ENCODE assay signal across 9 cellular contexts in genomic region chr6:15308445-15309213, GRCh38.
A peak's percentile ranks its signal among the peaks of the same experiment; 100 is the strongest.
DNase-seq lines count a peak whose midpoint lies in the region; ATAC-seq and TF ChIP-seq lines count a peak whose summit lies in the region.
"Had no signal": no experiment of that assay in that cellular context is flagged by ENCODE, and none has a peak within 500 bp of the region (broad histone marks: within the 10 kb centered on the region; RNA-seq: fewer than 3 reads in every experiment).

No MANE protein-coding gene starts in this region.

- CTCF ChIA-PET in CD8-positive, alpha-beta T cell (lab: Charles Lee): interaction anchor here (1.9 kb wide), 1 partner anchor 19 kb away, joined by 4 read pairs; no protein-coding TSS in a partner anchor

- no peak overlapping the region for H2AFZ ChIP-seq in GM23338

- H3K36me3 ChIP-seq in BLaER1: no peaks in the 10 kb centered on the region; the same call in 1 of the 2 replicates
- H3K36me3 ChIP-seq in GM23338 (ENCODE audit: insufficient read depth): no peaks in the 10 kb centered on the region
- no peaks in the 10 kb centered on the region for H3K36me3 ChIP-seq in right lobe of liver
- no peaks in the 10 kb centered on the region for H3K36me3 ChIP-seq in left ventricle myocardium inferior
- H3K36me3 ChIP-seq in CD8-positive, alpha-beta T cell (ENCODE audit: insufficient read depth, low read length): no peaks in the 10 kb centered on the region

- 52% methylated on average over 5 of the region's 5 CpGs for WGBS in right lobe of liver (ENCODE audit: insufficient coverage, low coverage, low lambda C conversion rate, missing lambda C conversion rate)

- peaks cover 100% of the 10 kb centered on the region for H4K20me1 ChIP-seq in BLaER1
- H4K20me1 ChIP-seq in GM23338 (replicated peaks; ENCODE audit: insufficient read depth): peaks cover 97% of the 10 kb centered on the region

- H3K9me2 ChIP-seq in GM23338 (ENCODE audit: insufficient read depth): no peaks in the 10 kb centered on the region

- TF ChIP-seq CTCF in GM23338 (conservative IDR thresholded peaks at IDR 0.05; ENCODE audit: low read depth in 2 of 2) (no peak), right lobe of liver (IDR thresholded peaks at IDR 0.05) (no peak), left ventricle myocardium inferior (IDR thresholded peaks at IDR 0.05; ENCODE audit: borderline replicate concordance) (no peak)
- TF ChIP-seq CTCF in CD8-positive, alpha-beta T cell (IDR thresholded peaks at IDR 0.05): no peak

- H3K4me1 ChIP-seq in BLaER1 (peaks cover 98% of the 10 kb centered on the region), GM23338 (ENCODE audit: insufficient read depth) (peaks cover 97% of the 10 kb centered on the region), right lobe of liver (peaks cover 0 to 16% (median 4%) of the 10 kb centered on the region in 4 donors), left ventricle myocardium inferior (peaks cover 95% of the 10 kb centered on the region)
- peaks cover 63% of the 10 kb centered on the region for H3K4me1 ChIP-seq in CD8-positive, alpha-beta T cell (ENCODE audit: insufficient read depth, low read length)

- H3K4me1 Mint-ChIP-seq in GM23338: peaks cover 83% of the 10 kb centered on the region
- H3K4me1 Mint-ChIP-seq in T-helper 17 cell: peaks cover 60% of the 10 kb centered on the region
- peaks cover 73% of the 10 kb centered on the region for H3K4me1 Mint-ChIP-seq in CD8-positive, alpha-beta T cell (ENCODE audit: low read depth)

- H3K9ac ChIP-seq in BLaER1: no peak overlapping the region

- H3K27ac Mint-ChIP-seq in GM23338 (no peak overlapping the region; the same call in 1 of the 2 replicates), T-helper 17 cell (peak overlapping the region; percentile 66)
- no peak overlapping the region for H3K27ac Mint-ChIP-seq in CD8-positive, alpha-beta T cell
- H3K27ac Mint-ChIP-seq: endodermal cell had no signal

- no peak overlapping the region for H3K4me3 ChIP-seq in BLaER1
- no peak overlapping the region for H3K4me3 ChIP-seq in GM23338
- no peak overlapping the region for H3K4me3 ChIP-seq in right lobe of liver
- H3K4me3 ChIP-seq in left ventricle myocardium inferior: no peak overlapping the region
- no peak overlapping the region for H3K4me3 ChIP-seq in CD8-positive, alpha-beta T cell (ENCODE audit: low read depth, low read length)

- H3K36me3 Mint-ChIP-seq in GM23338 (ENCODE audit: low read depth) (peaks cover 4% of the 10 kb centered on the region; the same call in 2 of the 3 replicates), T-helper 17 cell (ENCODE audit: low read depth) (peaks cover 3% of the 10 kb centered on the region)
- H3K36me3 Mint-ChIP-seq in CD8-positive, alpha-beta T cell: no peaks in the 10 kb centered on the region

- H3K27ac ChIP-seq in BLaER1 (peak overlapping the region; percentile 49), GM23338 (ENCODE audit: low read depth) (no peak overlapping the region), right lobe of liver (no peak overlapping the region), left ventricle myocardium inferior (replicated peaks) (no peak overlapping the region)
- H3K27ac ChIP-seq in CD8-positive, alpha-beta T cell (ENCODE audit: low read depth, low read length): no peak overlapping the region

- intact Hi-C loops in right lobe of liver (cut with DNase I): no loop called here
- intact Hi-C loops in left ventricle myocardium inferior (cut with micrococcal nuclease): no loop called here
- intact Hi-C loops in CD8-positive, alpha-beta T cell (cut with DNase I, micrococcal nuclease): loop anchor here in 1 of 2 experiments (5.0 kb wide), 1 partner anchor 41 kb away; no protein-coding TSS in a partner anchor

- H3K4me2 ChIP-seq in BLaER1 (peak overlapping the region; percentile 72), GM23338 (peak overlapping the region; percentile 48; the same call in 1 of the 2 replicates)

- ATAC-seq in GM23338: no peak
- ATAC-seq in T-helper 17 cell: no peak
- ATAC-seq in right lobe of liver: peak; percentile 60 to 71 (median 69)
- ATAC-seq in GM21526 (IDR thresholded peaks at IDR 0.05; ENCODE audit: low FRiP score, unreplicated experiment): no peak
- ATAC-seq in CD8-positive, alpha-beta T cell: no peak

- no peak for TF ChIP-seq POLR2A in right lobe of liver (IDR thresholded peaks at IDR 0.05)

- peaks cover 37% of the 10 kb centered on the region for H3F3A ChIP-seq in GM23338 (replicated peaks; ENCODE audit: low read depth)

- peaks cover 100% of the 10 kb centered on the region for H3K79me2 ChIP-seq in GM23338 (replicated peaks; ENCODE audit: insufficient read depth)

- POLR2A ChIA-PET in CD8-positive, alpha-beta T cell (lab: Charles Lee): no interaction called here

- H3K27me3 Mint-ChIP-seq in GM23338 (ENCODE audit: insufficient read depth, low read depth, poor library complexity): peaks cover 30% of the 10 kb centered on the region
- no peaks in the 10 kb centered on the region for H3K27me3 Mint-ChIP-seq in T-helper 17 cell
- no peaks in the 10 kb centered on the region for H3K27me3 Mint-ChIP-seq in CD8-positive, alpha-beta T cell (ENCODE audit: low read depth)

- no peaks in the 10 kb centered on the region for H3K27me3 ChIP-seq in BLaER1
- H3K27me3 ChIP-seq in GM23338 (ENCODE audit: insufficient read depth): no peaks in the 10 kb centered on the region
- no peaks in the 10 kb centered on the region for H3K27me3 ChIP-seq in right lobe of liver
- no peaks in the 10 kb centered on the region for H3K27me3 ChIP-seq in left ventricle myocardium inferior (ENCODE audit: low read depth)
- no peaks in the 10 kb centered on the region for H3K27me3 ChIP-seq in CD8-positive, alpha-beta T cell (ENCODE audit: insufficient read depth, low read length)

- H3K4me3 Mint-ChIP-seq in GM23338 (no peak overlapping the region; the same call in 2 of the 3 replicates), T-helper 17 cell (peak overlapping the region; percentile 15)
- H3K4me3 Mint-ChIP-seq in CD8-positive, alpha-beta T cell: no peak overlapping the region
- H3K4me3 Mint-ChIP-seq: endodermal cell had no signal

- H3K9me3 Mint-ChIP-seq in GM23338: no peaks in the 10 kb centered on the region
- H3K9me3 Mint-ChIP-seq in CD8-positive, alpha-beta T cell: no peaks in the 10 kb centered on the region
- H3K9me3 Mint-ChIP-seq: endodermal cell had no signal

- H3K9me3 ChIP-seq in BLaER1 (no peaks in the 10 kb centered on the region), T-helper 17 cell (ENCODE audit: control insufficient read depth, low read length, poor library complexity, severe bottlenecking) (no peaks in the 10 kb centered on the region), right lobe of liver (no peaks in the 10 kb centered on the region), left ventricle myocardium inferior (replicated peaks) (no peaks in the 10 kb centered on the region)
- H3K9me3 ChIP-seq in CD8-positive, alpha-beta T cell (ENCODE audit: low read length): no peaks in the 10 kb centered on the region

- no peak for DNase-seq in GM23338 (ENCODE audit: low spot score)
- no peak for DNase-seq in T-helper 17 cell
- DNase-seq in right lobe of liver: no peak
- DNase-seq in left ventricle myocardium inferior: no peak
- DNase-seq in CD8-positive, alpha-beta T cell: no peak
- DNase-seq in NAMALWA (ENCODE audit: low spot score): no peak

TF ChIP-seq in GM23338, 12 proteins besides CTCF, POLR2A, EP300 and RAD21 (continues in another document):
- no peak for TF ChIP-seq NANOG (IDR thresholded peaks at IDR 0.05; ENCODE audit: borderline replicate concordance)
- no peak for TF ChIP-seq JUNB (IDR thresholded peaks at IDR 0.05; ENCODE audit: unreplicated experiment)
- TF ChIP-seq REST (IDR thresholded peaks at IDR 0.05; ENCODE audit: unreplicated experiment): no peak
- TF ChIP-seq ETS1 (IDR thresholded peaks at IDR 0.05): no peak
- TF ChIP-seq POLR2AphosphoS5 (IDR thresholded peaks at IDR 0.05; ENCODE audit: low read depth): no peak
- TF ChIP-seq ZNF114 (CRISPR knock-in tag; IDR thresholded peaks at IDR 0.05): no peak
- no peak for TF ChIP-seq CREB1 (CRISPR knock-in tag; IDR thresholded peaks at IDR 0.05; ENCODE audit: low read depth)
- no peak for TF ChIP-seq ZNF331 (CRISPR knock-in tag; IDR thresholded peaks at IDR 0.05; ENCODE audit: low read depth)

Comparison
In these comparisons a context has a peak if more than half of its experiments do, and no peak if none do; other contexts are left out.
1. ATAC-seq: peak in right lobe of liver (4 of 4); none in GM23338 (single experiment), T-helper 17 cell (single experiment), GM21526 (single experiment) and CD8-positive, alpha-beta T cell (single experiment).